ENCODE assay signal across 1 cellular context in genomic region chr20:63009044-63009961, GRCh38.
TF ChIP-seq lines count a peak whose summit lies in the region.

No MANE protein-coding gene starts in this region.

TF ChIP-seq in HepG2, 621 proteins besides CTCF, POLR2A, EP300 and RAD21 (continued from another document and continues in another):
- TF ChIP-seq ZNF687 (CRISPR knock-in tag; IDR thresholded peaks at IDR 0.05) = peak; percentile 73
- TF ChIP-seq RBM39 (IDR thresholded peaks at IDR 0.05; ENCODE audit: low read depth, low read length, poor library complexity, severe bottlenecking) = peak; percentile 92
- peak; percentile 27 for TF ChIP-seq ZNF768 (CRISPR knock-in tag; IDR thresholded peaks at IDR 0.05)
- 0 out of 2 replicates have a peak, but pooled peaks have one; percentile 27 for TF ChIP-seq ZNF317 (CRISPR knock-in tag; IDR thresholded peaks at IDR 0.05)
- TF ChIP-seq YY1 (IDR thresholded peaks at IDR 0.05; ENCODE audit: insufficient read depth, insufficient replicate concordance, low read depth, low read length) = peak; percentile 68
- no peak for TF ChIP-seq SNRNP70 (IDR thresholded peaks at IDR 0.05; ENCODE audit: low read depth, low read length)
- no peak for TF ChIP-seq ZNF883 (CRISPR knock-in tag; IDR thresholded peaks at IDR 0.05; ENCODE audit: not compliant biosample characterization)
- peak; percentile 91; the same call in 1 of the 2 replicates for TF ChIP-seq CBFB (CRISPR knock-in tag; IDR thresholded peaks at IDR 0.05)
- TF ChIP-seq E2F5 (CRISPR knock-in tag; conservative IDR thresholded peaks at IDR 0.05) = 0 out of 2 replicates have a peak, but pooled peaks have one; percentile 9
- TF ChIP-seq TCF12 (IDR thresholded peaks at IDR 0.05) = no peak
- TF ChIP-seq TCF12 (CRISPR knock-in tag; IDR thresholded peaks at IDR 0.05) = peak; percentile 59; the same call in 1 of the 2 replicates
- 0 out of 2 replicates have a peak, but pooled peaks have one; percentile 48 for TF ChIP-seq BHLHE40 (IDR thresholded peaks at IDR 0.05; ENCODE audit: low read length)
- TF ChIP-seq MYNN (CRISPR knock-in tag; IDR thresholded peaks at IDR 0.05; ENCODE audit: low read depth) = peak; percentile 79; the same call in 1 of the 2 replicates
- TF ChIP-seq TRAFD1 (CRISPR knock-in tag; IDR thresholded peaks at IDR 0.05; ENCODE audit: borderline replicate concordance) = 0 out of 2 replicates have a peak, but pooled peaks have one; percentile 16
- TF ChIP-seq HNRNPLL (IDR thresholded peaks at IDR 0.05; ENCODE audit: low read depth, low read length, poor library complexity, severe bottlenecking) = peak; percentile 91
- TF ChIP-seq ZNF224 (CRISPR knock-in tag; IDR thresholded peaks at IDR 0.05) = no peak
- peak; percentile 28 for TF ChIP-seq TAF15 (IDR thresholded peaks at IDR 0.05; ENCODE audit: low read depth, low read length, poor library complexity, severe bottlenecking)
- peak; percentile 49; the same call in 1 of the 2 replicates for TF ChIP-seq YEATS2 (CRISPR knock-in tag; IDR thresholded peaks at IDR 0.05; ENCODE audit: borderline replicate concordance)
- peak; percentile 68; the same call in 1 of the 2 replicates for TF ChIP-seq MEIS2 (CRISPR knock-in tag; IDR thresholded peaks at IDR 0.05)
- 0 out of 2 replicates have a peak, but pooled peaks have one; percentile 47 for TF ChIP-seq ESRRA (CRISPR knock-in tag; IDR thresholded peaks at IDR 0.05; ENCODE audit: low read depth)
- peak; percentile 71; the same call in 1 of the 2 replicates for TF ChIP-seq ZNF761 (CRISPR knock-in tag; conservative IDR thresholded peaks at IDR 0.05)
- TF ChIP-seq ZSCAN20 (CRISPR knock-in tag; IDR thresholded peaks at IDR 0.05; ENCODE audit: borderline replicate concordance) = peak; percentile 83; the same call in 1 of the 2 replicates
- 0 out of 2 replicates have a peak, but pooled peaks have one; percentile 36 for TF ChIP-seq ZFP62 (CRISPR knock-in tag; IDR thresholded peaks at IDR 0.05)
- peak; percentile 69; the same call in 1 of the 2 replicates for TF ChIP-seq ZNF547 (CRISPR knock-in tag; IDR thresholded peaks at IDR 0.05)
- peak; percentile 64; the same call in 1 of the 2 replicates for TF ChIP-seq ZBTB33 (CRISPR knock-in tag; IDR thresholded peaks at IDR 0.05)
- peak; percentile 53; the same call in 1 of the 2 replicates for TF ChIP-seq SP2 (CRISPR knock-in tag; IDR thresholded peaks at IDR 0.05)
- peak; percentile 51 for TF ChIP-seq CBX1 (IDR thresholded peaks at IDR 0.05; ENCODE audit: low read depth)
- no peak; the same call in 1 of the 2 replicates for TF ChIP-seq KAT7 (CRISPR knock-in tag; IDR thresholded peaks at IDR 0.05; ENCODE audit: borderline replicate concordance)
- 0 out of 2 replicates have a peak, but pooled peaks have one; percentile 22 for TF ChIP-seq THAP7 (CRISPR knock-in tag; IDR thresholded peaks at IDR 0.05)
- peak; percentile 56; the same call in 1 of the 2 replicates for TF ChIP-seq ZNF83 (CRISPR knock-in tag; IDR thresholded peaks at IDR 0.05; ENCODE audit: borderline replicate concordance)
- TF ChIP-seq HNF1A (IDR thresholded peaks at IDR 0.05; ENCODE audit: low read depth) = no peak
- peak; percentile 41; the same call in 1 of the 2 replicates for TF ChIP-seq HNF1A (CRISPR knock-in tag; IDR thresholded peaks at IDR 0.05; ENCODE audit: borderline replicate concordance)
- 0 out of 2 replicates have a peak, but pooled peaks have one; percentile 62 for TF ChIP-seq ARNTL (CRISPR knock-in tag; IDR thresholded peaks at IDR 0.05)
- TF ChIP-seq ETV6 (CRISPR knock-in tag; conservative IDR thresholded peaks at IDR 0.05) = peak; percentile 20; the same call in 1 of the 2 replicates
- TF ChIP-seq MYC (CRISPR knock-in tag; IDR thresholded peaks at IDR 0.05; ENCODE audit: borderline replicate concordance) = peak; percentile 57; the same call in 1 of the 2 replicates
- TF ChIP-seq FOXP4 (CRISPR knock-in tag; IDR thresholded peaks at IDR 0.05) = peak; percentile 48; the same call in 1 of the 2 replicates
- no peak for TF ChIP-seq ZNF274 (CRISPR knock-in tag; IDR thresholded peaks at IDR 0.05)
- TF ChIP-seq KLF16 (CRISPR knock-in tag; IDR thresholded peaks at IDR 0.05) = peak in 1 of 2 experiments; percentile 92; a peak in 2 of 4 replicates
- peak; percentile 82; the same call in 1 of the 2 replicates for TF ChIP-seq ZNF614 (CRISPR knock-in tag; IDR thresholded peaks at IDR 0.05; ENCODE audit: borderline replicate concordance)
- peak; percentile 20; the same call in 1 of the 2 replicates for TF ChIP-seq HIVEP1 (CRISPR knock-in tag; IDR thresholded peaks at IDR 0.05)
- TF ChIP-seq ZFP1 (CRISPR knock-in tag; IDR thresholded peaks at IDR 0.05) = 0 out of 2 replicates have a peak, but pooled peaks have one; percentile 25
- peak; percentile 49; the same call in 1 of the 2 replicates for TF ChIP-seq SP4 (CRISPR knock-in tag; IDR thresholded peaks at IDR 0.05)
- TF ChIP-seq ZGPAT (CRISPR knock-in tag; IDR thresholded peaks at IDR 0.05) = peak; percentile 70; the same call in 1 of the 2 replicates
- TF ChIP-seq MIER2 (CRISPR knock-in tag; IDR thresholded peaks at IDR 0.05) = peak; percentile 31; the same call in 1 of the 2 replicates
